ENCODE assay signal across 14 cellular contexts in the genomic region with DNA sequence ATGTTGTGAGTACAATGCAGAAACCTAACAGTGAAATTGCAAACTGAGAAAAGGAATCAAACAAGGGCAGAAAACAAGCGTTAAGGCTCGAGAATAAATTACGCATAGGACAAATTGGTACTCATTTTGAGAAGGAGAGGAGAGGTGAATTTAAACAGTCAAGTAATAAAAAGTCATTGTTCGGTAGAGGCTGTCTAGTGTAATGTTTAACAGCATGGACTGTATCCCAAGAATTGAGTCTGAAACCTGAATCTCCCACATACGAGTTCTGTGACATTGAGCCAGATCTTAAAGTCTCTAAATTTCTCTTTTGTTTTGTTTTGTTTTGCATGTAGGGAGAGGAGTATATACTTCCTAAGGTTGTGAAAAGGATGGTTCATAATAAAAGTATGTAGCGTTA.
A peak's percentile ranks its signal among the peaks of the same experiment; 100 is the strongest.
DNase-seq lines count a peak whose midpoint lies in the region; ATAC-seq and TF ChIP-seq lines count a peak whose summit lies in the region.
"Had no signal": no experiment of that assay in that cellular context is flagged by ENCODE, and none has a peak within 500 bp of the region (broad histone marks: within the 10 kb centered on the region; RNA-seq: fewer than 3 reads in every experiment).

No MANE protein-coding gene starts in this region.

- CTCF ChIA-PET in CD8-positive, alpha-beta memory T cell (lab: Charles Lee) = no interaction called here

- H3K9me3 ChIP-seq in CD8-positive, alpha-beta memory T cell (ENCODE audit: low read length) = no peaks in the 10 kb centered on the region
- H3K9me3 ChIP-seq: gastrocnemius medialis, SJSA1, thoracic aorta had no signal

- DNase-seq in CD8-positive, alpha-beta memory T cell = no peak
- peak; percentile 57 for DNase-seq in renal cortical epithelial cell (ENCODE audit: low read depth)
- DNase-seq in glutamatergic neuron = no peak
- DNase-seq: caudate nucleus; gastrocnemius medialis; mesendoderm; NCI-H1105 treated with DMSO at 0.1 percent for 48 hours; stimulated activated CD4-positive, alpha-beta T cell treated with anti-CD3 and anti-CD28 coated beads, Interleukin-12 subunit alpha, Interleukin-12 subunit beta, amount 100 ng/mL, for 4 hours had no signal

- peaks cover 55 to 74% (median 73%) of the 10 kb centered on the region in 3 donors for H3K4me1 Mint-ChIP-seq in CD8-positive, alpha-beta memory T cell
- H3K4me1 Mint-ChIP-seq in IgD-negative memory B cell = peaks cover 53 to 61% (median 57%) of the 10 kb centered on the region in 3 donors
- H3K4me1 Mint-ChIP-seq in brain = peaks cover 62% of the 10 kb centered on the region
- H3K4me1 Mint-ChIP-seq in glutamatergic neuron (ENCODE audit: low read depth, unreplicated experiment) = peaks cover 29% of the 10 kb centered on the region

- H3K27me3 ChIP-seq in CD8-positive, alpha-beta memory T cell (ENCODE audit: insufficient read depth, low read length, poor library complexity, severe bottlenecking) = no peaks in the 10 kb centered on the region
- H3K27me3 ChIP-seq: gastrocnemius medialis, SJSA1 had no signal

- no peak overlapping the region for H3K4me3 ChIP-seq in CD8-positive, alpha-beta memory T cell (ENCODE audit: low read length)
- H3K4me3 ChIP-seq: gastrocnemius medialis, SJSA1 had no signal

- no peak overlapping the region for H3K27ac ChIP-seq in CD8-positive, alpha-beta memory T cell (ENCODE audit: low read depth, low read length)
- H3K27ac ChIP-seq: gastrocnemius medialis, SJSA1, thoracic aorta had no signal

- TF ChIP-seq CTCF in brain (conservative IDR thresholded peaks at IDR 0.05) = no peak
- no peak for TF ChIP-seq CTCF in glutamatergic neuron (IDR thresholded peaks at IDR 0.05; ENCODE audit: partially characterized antibody, unreplicated experiment)

- peaks cover 0 to 29% (median 6%) of the 10 kb centered on the region in 3 donors for H3K36me3 Mint-ChIP-seq in CD8-positive, alpha-beta memory T cell
- no peaks in the 10 kb centered on the region for H3K36me3 Mint-ChIP-seq in IgD-negative memory B cell
- no peaks in the 10 kb centered on the region for H3K36me3 Mint-ChIP-seq in brain
- no peaks in the 10 kb centered on the region for H3K36me3 Mint-ChIP-seq in glutamatergic neuron (ENCODE audit: unreplicated experiment)

- H3K4me1 ChIP-seq in CD8-positive, alpha-beta memory T cell (ENCODE audit: insufficient read depth, low read length) = peaks cover 65% of the 10 kb centered on the region
- H3K4me1 ChIP-seq: SJSA1 had no signal

- ATAC-seq in HG02970 (IDR thresholded peaks at IDR 0.05; ENCODE audit: low FRiP score, unreplicated experiment) (no peak), GM21717 (IDR thresholded peaks at IDR 0.05; ENCODE audit: unreplicated experiment) (no peak)
- ATAC-seq: gastrocnemius medialis had no signal

- POLR2A ChIA-PET in CD8-positive, alpha-beta memory T cell (lab: Charles Lee) = interaction anchor here (0.7 to 2.7 kb wide), 3 partner anchors 37 to 220 kb away, joined by 3 to 24 read pairs (median 6); partner anchors contain the start of gene BTG1

- H3K4me3 Mint-ChIP-seq in CD8-positive, alpha-beta memory T cell = peak overlapping the region in 6 of 7 donors; percentile 70 to 89 (median 78)
- H3K4me3 Mint-ChIP-seq in IgD-negative memory B cell (peak overlapping the region; percentile 76 to 93 (median 86)), brain (peak overlapping the region in 2 of 5 experiments; percentile 34 to 57), glutamatergic neuron (ENCODE audit: unreplicated experiment) (no peak overlapping the region)

- no peaks in the 10 kb centered on the region for H3K36me3 ChIP-seq in CD8-positive, alpha-beta memory T cell (ENCODE audit: insufficient read depth, low read length)
- H3K36me3 ChIP-seq: gastrocnemius medialis, SJSA1, thoracic aorta had no signal

- peak overlapping the region; percentile 79 to 96 (median 93) for H3K27ac Mint-ChIP-seq in CD8-positive, alpha-beta memory T cell
- H3K27ac Mint-ChIP-seq in IgD-negative memory B cell (peak overlapping the region; percentile 87 to 100 (median 98)), brain (peak overlapping the region in 3 of 5 experiments; percentile 3 to 82 (median 71)), glutamatergic neuron (ENCODE audit: unreplicated experiment) (no peak overlapping the region)

- H3K9me3 Mint-ChIP-seq in CD8-positive, alpha-beta memory T cell = peaks cover 13 to 23% (median 18%) of the 10 kb centered on the region in 5 donors
- H3K9me3 Mint-ChIP-seq in IgD-negative memory B cell (peaks cover 0 to 4% (median 0%) of the 10 kb centered on the region in 3 donors), brain (no peaks in the 10 kb centered on the region), glutamatergic neuron (ENCODE audit: unreplicated experiment) (peaks cover 3% of the 10 kb centered on the region)

- H3K27me3 Mint-ChIP-seq in CD8-positive, alpha-beta memory T cell = no peaks in the 10 kb centered on the region
- H3K27me3 Mint-ChIP-seq in IgD-negative memory B cell (no peaks in the 10 kb centered on the region), brain (peaks cover 3% of the 10 kb centered on the region), glutamatergic neuron (ENCODE audit: unreplicated experiment) (peaks cover 3% of the 10 kb centered on the region)
